In the genomic region with DNA sequence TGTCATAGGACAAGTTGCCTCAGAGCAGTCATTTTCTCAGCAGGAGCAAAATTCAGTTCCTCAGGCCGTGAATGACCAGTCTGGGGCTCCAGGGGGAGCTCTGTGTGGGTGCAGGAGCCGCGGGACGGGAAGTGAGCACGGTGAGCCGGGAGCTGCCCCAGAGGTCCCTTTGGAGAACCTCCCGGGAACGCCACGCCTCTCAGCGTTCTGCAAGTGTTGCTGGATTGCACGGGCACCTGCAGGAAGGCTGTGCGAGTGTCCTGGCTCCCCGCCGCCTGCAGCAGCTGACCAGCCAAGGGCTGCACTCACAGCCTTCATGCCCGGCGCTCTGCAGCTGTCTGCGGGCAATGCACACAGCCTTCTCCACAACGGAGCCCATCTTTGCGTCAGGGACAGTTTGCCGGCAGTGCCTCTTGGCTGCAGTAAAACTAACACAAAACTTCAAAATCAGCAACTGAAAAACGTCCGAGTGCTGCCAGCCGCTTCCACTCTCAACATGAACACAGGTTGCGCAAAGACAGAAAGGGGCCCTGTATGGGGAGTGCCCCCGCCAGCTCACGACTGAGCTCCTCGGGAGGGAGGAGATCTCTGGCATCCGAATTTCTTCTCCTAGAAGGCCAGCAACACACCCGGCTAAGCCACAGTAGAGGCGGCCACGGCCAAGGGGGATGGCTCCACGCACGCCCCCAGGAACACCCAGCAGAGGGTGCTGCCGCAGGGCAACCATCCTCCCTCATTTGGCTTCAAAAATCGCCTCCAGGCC, we compare ENCODE assay signal across 1 cellular context.
TF ChIP-seq lines count a peak whose summit lies in the region.

No MANE protein-coding gene starts in this region.

TF ChIP-seq in Ishikawa, 13 proteins besides CTCF, POLR2A, EP300 and RAD21 (continued from another document):
- TF ChIP-seq, protein P1, sequence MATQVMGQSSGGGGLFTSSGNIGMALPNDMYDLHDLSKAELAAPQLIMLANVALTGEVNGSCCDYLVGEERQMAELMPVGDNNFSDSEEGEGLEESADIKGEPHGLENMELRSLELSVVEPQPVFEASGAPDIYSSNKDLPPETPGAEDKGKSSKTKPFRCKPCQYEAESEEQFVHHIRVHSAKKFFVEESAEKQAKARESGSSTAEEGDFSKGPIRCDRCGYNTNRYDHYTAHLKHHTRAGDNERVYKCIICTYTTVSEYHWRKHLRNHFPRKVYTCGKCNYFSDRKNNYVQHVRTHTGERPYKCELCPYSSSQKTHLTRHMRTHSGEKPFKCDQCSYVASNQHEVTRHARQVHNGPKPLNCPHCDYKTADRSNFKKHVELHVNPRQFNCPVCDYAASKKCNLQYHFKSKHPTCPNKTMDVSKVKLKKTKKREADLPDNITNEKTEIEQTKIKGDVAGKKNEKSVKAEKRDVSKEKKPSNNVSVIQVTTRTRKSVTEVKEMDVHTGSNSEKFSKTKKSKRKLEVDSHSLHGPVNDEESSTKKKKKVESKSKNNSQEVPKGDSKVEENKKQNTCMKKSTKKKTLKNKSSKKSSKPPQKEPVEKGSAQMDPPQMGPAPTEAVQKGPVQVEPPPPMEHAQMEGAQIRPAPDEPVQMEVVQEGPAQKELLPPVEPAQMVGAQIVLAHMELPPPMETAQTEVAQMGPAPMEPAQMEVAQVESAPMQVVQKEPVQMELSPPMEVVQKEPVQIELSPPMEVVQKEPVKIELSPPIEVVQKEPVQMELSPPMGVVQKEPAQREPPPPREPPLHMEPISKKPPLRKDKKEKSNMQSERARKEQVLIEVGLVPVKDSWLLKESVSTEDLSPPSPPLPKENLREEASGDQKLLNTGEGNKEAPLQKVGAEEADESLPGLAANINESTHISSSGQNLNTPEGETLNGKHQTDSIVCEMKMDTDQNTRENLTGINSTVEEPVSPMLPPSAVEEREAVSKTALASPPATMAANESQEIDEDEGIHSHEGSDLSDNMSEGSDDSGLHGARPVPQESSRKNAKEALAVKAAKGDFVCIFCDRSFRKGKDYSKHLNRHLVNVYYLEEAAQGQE (IDR thresholded peaks at IDR 0.05; ENCODE audit: low read depth), result no peak
